In the genomic region with DNA sequence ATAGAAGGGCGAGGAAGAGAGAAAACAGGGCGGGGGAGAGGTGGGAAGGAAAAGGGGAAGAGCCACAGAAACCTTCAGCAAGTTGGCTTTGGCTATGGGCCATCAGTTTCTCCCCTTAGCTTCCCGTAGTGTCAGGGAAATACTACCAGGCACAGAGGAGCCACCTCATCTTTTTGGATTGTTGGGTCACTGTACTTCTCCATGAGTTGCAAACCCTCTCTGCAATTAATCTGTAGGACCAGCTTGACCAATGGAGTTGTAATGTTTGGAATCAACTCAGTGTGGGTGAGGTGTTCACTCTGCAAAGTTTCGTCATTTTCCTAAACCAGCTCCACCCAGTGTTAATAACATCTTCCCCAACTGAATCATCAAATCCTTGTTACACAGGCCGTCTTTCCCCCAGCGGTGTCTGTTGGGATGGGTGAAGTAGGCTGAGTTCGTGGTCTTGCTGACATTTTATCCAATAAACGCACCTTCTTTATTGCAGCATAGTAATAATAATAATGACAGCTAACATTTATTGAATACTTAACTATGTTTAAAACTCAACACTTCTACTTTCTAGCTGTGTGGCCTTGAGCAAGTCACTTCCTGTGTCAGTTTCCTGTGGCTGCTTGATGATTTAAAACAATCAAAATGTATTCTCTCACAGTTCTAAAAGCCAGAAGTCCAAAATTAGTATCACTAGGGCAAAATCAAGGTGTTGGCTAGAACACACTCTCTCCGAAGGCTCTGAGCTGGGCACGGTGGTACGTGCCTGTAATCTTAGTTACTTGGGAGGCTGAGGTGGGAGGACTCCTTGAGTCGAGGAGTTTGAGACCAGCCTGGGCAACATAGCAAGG, we compare ENCODE assay signal across 9 cellular contexts. TPM values are rescaled to one million over a fixed set of nuclear protein-coding genes. Genes with fewer than 3 reads are reported as not detected.
DNase-seq lines count a peak whose midpoint lies in the region; ATAC-seq, FAIRE-seq and TF ChIP-seq lines count a peak whose summit lies in the region.
"Had no signal": no experiment of that assay in that cellular context is flagged by ENCODE, and none has a peak within 500 bp of the region (broad histone marks: within the 10 kb centered on the region; RNA-seq: fewer than 3 reads in every experiment).

No MANE protein-coding gene starts in this region.

- peak overlapping the region; percentile 93 for H3K27ac ChIP-seq in PC-9

- TF ChIP-seq CTCF in PC-9 (conservative IDR thresholded peaks at IDR 0.05) = no peak
- no peak for TF ChIP-seq CTCF in osteocyte (IDR thresholded peaks at IDR 0.05)

- H3K4me2 ChIP-seq in PC-9 = peak overlapping the region; percentile 68

- intact Hi-C loops in PC-9 (cut with micrococcal nuclease; ENCODE audit: unreplicated experiment) = no loop called here

- H3K79me2 ChIP-seq in PC-9 (ENCODE audit: low read depth) = no peaks in the 10 kb centered on the region

- no peaks in the 10 kb centered on the region for H3K36me3 Mint-ChIP-seq in osteocyte (ENCODE audit: unreplicated experiment)

- POLR2A ChIA-PET in PC-9 (lab: Charles Lee; ENCODE audit: unreplicated experiment) = interaction anchor here (0.6 to 0.7 kb wide), 3 partner anchors 48 to 580 kb away, joined by 5 to 9 read pairs (median 7); partner anchors contain the start of gene FAM216A

- peaks cover 45% of the 10 kb centered on the region for H3F3A ChIP-seq in PC-9 (ENCODE audit: insufficient read depth, low read depth)

- no peaks in the 10 kb centered on the region for H3K36me3 ChIP-seq in PC-9 (ENCODE audit: low read depth)

- peaks cover 20% of the 10 kb centered on the region for H3K4me1 Mint-ChIP-seq in osteocyte (ENCODE audit: unreplicated experiment)

- peak overlapping the region; percentile 19; the same call in 1 of the 2 replicates for H3K4me3 ChIP-seq in PC-9

- H3K4me3 Mint-ChIP-seq in osteocyte (ENCODE audit: unreplicated experiment) = no peak overlapping the region

- DNase-seq in GM19239 (ENCODE audit: insufficient read length, low spot score) = no peak
- DNase-seq in PC-9 = peak; percentile 42 to 96
- peak; percentile 81 for DNase-seq in dedifferentiated amniotic fluid mesenchymal stem cell (ENCODE audit: extremely low spot score)
- no peak for DNase-seq in osteocyte (ENCODE audit: extremely low spot score, unreplicated experiment)
- DNase-seq in NCI-H345 (lab: John Stamatoyannopoulos, UW) = no peak
- DNase-seq in cerebellar cortex (ENCODE audit: low spot score) = no peak
- no peak for DNase-seq in D341Med (ENCODE audit: low spot score)

- H3K4me1 ChIP-seq in PC-9 (replicated peaks; ENCODE audit: insufficient read depth) = peaks cover 57% of the 10 kb centered on the region

- FAIRE-seq in GM19239 (lab: Jason Lieb, UNC) = peak; percentile 65

- ATAC-seq in HG02884 (IDR thresholded peaks at IDR 0.05; ENCODE audit: unreplicated experiment) = no peak

- CTCF ChIA-PET in PC-9 (lab: Charles Lee) = interaction anchor here (0.6 kb wide), 1 partner anchor 15 kb away, joined by 8 read pairs; no protein-coding TSS in a partner anchor

- no peaks in the 10 kb centered on the region for H3K9me3 Mint-ChIP-seq in osteocyte (ENCODE audit: unreplicated experiment)

- BruUV-seq in PC-9 (replicated peaks; lab: Mats Ljungman, UMichigan) = no TSS peak

- no peaks in the 10 kb centered on the region for H3K27me3 Mint-ChIP-seq in osteocyte (ENCODE audit: unreplicated experiment)

- 0 out of 2 replicates have a peak overlapping the region, but pooled peaks have one; percentile 19 for H2AFZ ChIP-seq in PC-9

- H3K9me3 ChIP-seq in PC-9 (ENCODE audit: insufficient read depth, low read depth) = no peaks in the 10 kb centered on the region

- no peaks in the 10 kb centered on the region for H3K27me3 ChIP-seq in PC-9 (ENCODE audit: insufficient read depth, low read depth)

- H4K20me1 ChIP-seq in PC-9 (ENCODE audit: insufficient read depth) = no peaks in the 10 kb centered on the region

- peak overlapping the region; percentile 54 for H3K27ac Mint-ChIP-seq in osteocyte (ENCODE audit: unreplicated experiment)

- H3K9me2 ChIP-seq in PC-9 (ENCODE audit: insufficient read depth) = no peaks in the 10 kb centered on the region

RNA-seq across cellular contexts. Expression of gene GLTP, which starts 8.1 kb away (rescaled TPM):
- total RNA-seq in PC-9 (2021) (30.3 and 31.8 TPM in 2 replicates), osteocyte (33.8 and 34.5 TPM in 2 replicates)

RNA-seq across cellular contexts. Expression of gene TCHP, which starts 11.7 kb away (rescaled TPM):
- total RNA-seq in PC-9 (2021) = 17.6 and 19.2 TPM in 2 replicates
- 14.4 and 15.7 TPM in 2 replicates for total RNA-seq in osteocyte

RNA-seq across cellular contexts. Expression of gene TRPV4, which starts 55.2 kb away (rescaled TPM):
- total RNA-seq in PC-9 (2021) = 3.1 and 3.2 TPM in 2 replicates
- 1.3 and 1.6 TPM in 2 replicates for total RNA-seq in osteocyte
- total RNA-seq: T-helper 2 cell treated with Interferon-gamma antibody and Interleukin-4, amounts not matched to agents 100 ng/mL and 5 ng/mL, for 36 hours had no signal

Comparison
In these comparisons a context has a peak if more than half of its experiments do, and no peak if none do; other contexts are left out.
1. DNase-seq: peak in PC-9 (2 of 2) and dedifferentiated amniotic fluid mesenchymal stem cell (single experiment); none in GM19239 (single experiment), osteocyte (single experiment), NCI-H345 (single experiment), cerebellar cortex (single experiment) and D341Med (single experiment).